Comparison of ENCODE assay signal across 23 cellular contexts in genomic region chr4:75633846-75634245, GRCh38. TPM values are rescaled to one million over a fixed set of nuclear protein-coding genes. Genes with fewer than 3 reads are reported as not detected.
DNase-seq lines count a peak whose midpoint lies in the region; ATAC-seq and TF ChIP-seq lines count a peak whose summit lies in the region.
"Had no signal": no experiment of that assay in that cellular context is flagged by ENCODE, and none has a peak within 500 bp of the region (broad histone marks: within the 10 kb centered on the region; RNA-seq: fewer than 3 reads in every experiment).

No MANE protein-coding gene starts in this region.

- no peak overlapping the region for H3K4me3 Mint-ChIP-seq in natural killer cell treated with Interleukin-12 subunit alpha and Interleukin-12 subunit beta and Interleukin-15 and Interleukin-18, amount 100 ng/mL, for 72 hours
- H3K4me3 Mint-ChIP-seq: activated T-helper 17 cell treated with anti-CD3 and anti-CD28 coated beads, Interleukin-2, amount 50 U/mL, for 72 hours; CD8-positive, alpha-beta T cell; WTC11 had no signal

- H3K9me3 Mint-ChIP-seq in natural killer cell treated with Interleukin-12 subunit alpha and Interleukin-12 subunit beta and Interleukin-15 and Interleukin-18, amount 100 ng/mL, for 72 hours: no peaks in the 10 kb centered on the region
- H3K9me3 Mint-ChIP-seq: activated T-helper 17 cell treated with anti-CD3 and anti-CD28 coated beads, Interleukin-2, amount 50 U/mL, for 72 hours; CD8-positive, alpha-beta T cell; WTC11 had no signal

- DNase-seq in A172 (ENCODE audit: low spot score) (peak; percentile 8), HT1080 (ENCODE audit: low read depth) (peak; percentile 71), SIG-M5 treated with dmso at 0.1 percent for 504 hours (lab: John Stamatoyannopoulos, UW; ENCODE audit: unreplicated experiment) (peak; percentile 31), fibroblast of lung (ENCODE audit: low read depth in 2 of 2) (peak; percentile 24 to 85), T-helper 9 cell (no peak), islet precursor cell (no peak)
- DNase-seq in natural killer cell treated with Interleukin-12 subunit alpha and Interleukin-12 subunit beta and Interleukin-15 and Interleukin-18, amount 100 ng/mL, for 72 hours (ENCODE audit: low spot score): no peak
- DNase-seq: amygdala; CD8-positive, alpha-beta T cell; heart right ventricle; Karpas-422; midbrain; NCI-H1694 treated with DMSO at 0.1 percent for 48 hours; NCI-H510A; stomach; uterus had no signal

- no peak overlapping the region for H2AFZ ChIP-seq in fibroblast of lung (ENCODE audit: low read length)

- H3K9ac ChIP-seq in fibroblast of lung (ENCODE audit: insufficient read depth, low read length): no peak overlapping the region

- H3K36me3 Mint-ChIP-seq in natural killer cell treated with Interleukin-12 subunit alpha and Interleukin-12 subunit beta and Interleukin-15 and Interleukin-18, amount 100 ng/mL, for 72 hours: no peaks in the 10 kb centered on the region
- H3K36me3 Mint-ChIP-seq: CD8-positive, alpha-beta T cell; WTC11 had no signal

- H3K27me3 Mint-ChIP-seq in natural killer cell treated with Interleukin-12 subunit alpha and Interleukin-12 subunit beta and Interleukin-15 and Interleukin-18, amount 100 ng/mL, for 72 hours: no peaks in the 10 kb centered on the region
- H3K27me3 Mint-ChIP-seq: activated T-helper 17 cell treated with anti-CD3 and anti-CD28 coated beads, Interleukin-2, amount 50 U/mL, for 72 hours had no signal

- no peaks in the 10 kb centered on the region for H3K27me3 ChIP-seq in fibroblast of lung (ENCODE audit: control insufficient read depth, insufficient read depth, low read length)
- H3K27me3 ChIP-seq: right atrium auricular region, stomach, uterus had no signal

- no peaks in the 10 kb centered on the region for H3K36me3 ChIP-seq in fibroblast of lung (ENCODE audit: control insufficient read depth, insufficient read depth, low read length)
- H3K36me3 ChIP-seq: heart right ventricle, right atrium auricular region, stomach, uterus had no signal

- H3K4me3 ChIP-seq in fibroblast of lung (replicated peaks in 1 of 4; ENCODE audit: control extremely low read depth in 1 of 4, insufficient read depth in 1 of 4, low read depth in 3 of 4, low read length in 4 of 4): no peak overlapping the region
- H3K4me3 ChIP-seq: A549, GM12878, heart right ventricle, right atrium auricular region, stomach, uterus had no signal

- no peaks in the 10 kb centered on the region for H4K20me1 ChIP-seq in fibroblast of lung (ENCODE audit: control insufficient read depth, extremely low read depth, insufficient read depth, low read length)

- H3K9me3 ChIP-seq in fibroblast of lung (ENCODE audit: control insufficient read depth, insufficient read depth, low read depth, low read length): no peaks in the 10 kb centered on the region
- H3K9me3 ChIP-seq: A549, heart right ventricle, right atrium auricular region, stomach, uterus had no signal

- H3K4me1 Mint-ChIP-seq in natural killer cell treated with Interleukin-12 subunit alpha and Interleukin-12 subunit beta and Interleukin-15 and Interleukin-18, amount 100 ng/mL, for 72 hours (ENCODE audit: low read depth in 2 of 2): peaks cover 7 to 10% of the 10 kb centered on the region in 2 donors

- no peaks in the 10 kb centered on the region for H3K79me2 ChIP-seq in fibroblast of lung (ENCODE audit: control insufficient read depth, insufficient read depth, low read length)

- H3K27ac ChIP-seq in fibroblast of lung (ENCODE audit: insufficient read depth, low read length): no peak overlapping the region
- H3K27ac ChIP-seq: A549, heart right ventricle, right atrium auricular region, stomach, uterus had no signal

- H3K4me2 ChIP-seq in fibroblast of lung (ENCODE audit: extremely low read depth, insufficient read depth, low read length): no peak overlapping the region
- H3K4me2 ChIP-seq: A549 had no signal

- H3K27ac Mint-ChIP-seq in natural killer cell treated with Interleukin-12 subunit alpha and Interleukin-12 subunit beta and Interleukin-15 and Interleukin-18, amount 100 ng/mL, for 72 hours: no peak overlapping the region
- H3K27ac Mint-ChIP-seq: activated T-helper 17 cell treated with anti-CD3 and anti-CD28 coated beads, Interleukin-2, amount 50 U/mL, for 72 hours; CD8-positive, alpha-beta T cell; WTC11 had no signal

- no peak for ATAC-seq in GM18909 (IDR thresholded peaks at IDR 0.05; ENCODE audit: poor library complexity, unreplicated experiment)
- no peak for ATAC-seq in natural killer cell treated with Interleukin-12 subunit alpha and Interleukin-12 subunit beta and Interleukin-15 and Interleukin-18, amount 100 ng/mL, for 72 hours
- ATAC-seq: A549; activated T-helper 17 cell treated with anti-CD3 and anti-CD28 coated beads, Interleukin-2, amount 50 U/mL, for 72 hours; CD8-positive, alpha-beta T cell; GM12878; heart right ventricle; PC-3; WTC11 had no signal

- peaks cover 4% of the 10 kb centered on the region for H3K4me1 ChIP-seq in fibroblast of lung (ENCODE audit: control insufficient read depth, extremely low read depth, insufficient read depth, low read length)
- H3K4me1 ChIP-seq: uterus had no signal

- no peak for TF ChIP-seq CTCF in fibroblast of lung (conservative IDR thresholded peaks at IDR 0.05 in 1 of 2, IDR thresholded peaks at IDR 0.05 in 1 of 2; ENCODE audit: low read depth in 1 of 2, low read length in 2 of 2)

RNA-seq across cellular contexts. Expression of gene CDKL2, which starts 3.5 kb away (rescaled TPM):
- total RNA-seq in A172 (2014; rRNA removed; shearing (Covaris generic)): not detected in 2 replicates
- 0.03 TPM in 1 of 2 replicates, not detected in the other for total RNA-seq in HT1080 (2014; rRNA removed; shearing (Covaris generic))
- polyA plus RNA-seq in HT1080 (2015; cell fraction: cytosol; rRNA removed): not detected in 2 replicates
- polyA plus RNA-seq in HT1080 (2015; cell fraction: nucleus; rRNA removed): 0.08 TPM in 1 of 2 replicates, not detected in the other
- total RNA-seq in fibroblast of lung: 1.8 and 2.3 TPM in 2 replicates
- polyA plus RNA-seq in fibroblast of lung: 0.40 and 0.44 TPM in 2 replicates
- polyA plus RNA-seq in fibroblast of lung (2012): 0.17 and 0.22 TPM in 2 replicates
- not detected in 2 replicates for polyA minus RNA-seq in fibroblast of lung (ENCODE audit: low replicate concordance)
- under 1 TPM; 0.14 to 0.36 TPM for total RNA-seq in natural killer cell treated with Interleukin-12 subunit alpha and Interleukin-12 subunit beta and Interleukin-15 and Interleukin-18, amount 100 ng/mL, for 72 hours

RNA-seq across cellular contexts. Expression of gene G3BP2, which starts 39.4 kb away (rescaled TPM):
- total RNA-seq in A172 (2014; rRNA removed; shearing (Covaris generic)): 97.5 and 102 TPM in 2 replicates
- total RNA-seq in HT1080 (2014; rRNA removed; shearing (Covaris generic)): 86.0 and 115 TPM in 2 replicates
- polyA plus RNA-seq in HT1080 (2015; cell fraction: cytosol; rRNA removed): 96.4 and 124 TPM in 2 replicates
- polyA plus RNA-seq in HT1080 (2015; cell fraction: nucleus; rRNA removed): 153 and 173 TPM in 2 replicates
- 140 and 143 TPM in 2 replicates for total RNA-seq in fibroblast of lung
- 124 and 143 TPM in 2 replicates for polyA plus RNA-seq in fibroblast of lung
- polyA plus RNA-seq in fibroblast of lung (2012): 85.9 and 98.8 TPM in 2 replicates
- 10.6 and 12.2 TPM in 2 replicates for polyA minus RNA-seq in fibroblast of lung (ENCODE audit: low replicate concordance)
- 100 to 1,000 TPM; 107 to 159 TPM for total RNA-seq in natural killer cell treated with Interleukin-12 subunit alpha and Interleukin-12 subunit beta and Interleukin-15 and Interleukin-18, amount 100 ng/mL, for 72 hours

Comparison
In these comparisons a context has a peak if more than half of its experiments do, and no peak if none do; other contexts are left out.
1. DNase-seq: peak in A172 (single experiment), HT1080 (single experiment), SIG-M5 treated with dmso at 0.1 percent for 504 hours (single experiment) and fibroblast of lung (2 of 2); none in T-helper 9 cell (single experiment), islet precursor cell (single experiment) and natural killer cell treated with Interleukin-12 subunit alpha and Interleukin-12 subunit beta and Interleukin-15 and Interleukin-18, amount 100 ng/mL, for 72 hours (single experiment).